ENCODE assay signal across 23 cellular contexts in the genomic region with DNA sequence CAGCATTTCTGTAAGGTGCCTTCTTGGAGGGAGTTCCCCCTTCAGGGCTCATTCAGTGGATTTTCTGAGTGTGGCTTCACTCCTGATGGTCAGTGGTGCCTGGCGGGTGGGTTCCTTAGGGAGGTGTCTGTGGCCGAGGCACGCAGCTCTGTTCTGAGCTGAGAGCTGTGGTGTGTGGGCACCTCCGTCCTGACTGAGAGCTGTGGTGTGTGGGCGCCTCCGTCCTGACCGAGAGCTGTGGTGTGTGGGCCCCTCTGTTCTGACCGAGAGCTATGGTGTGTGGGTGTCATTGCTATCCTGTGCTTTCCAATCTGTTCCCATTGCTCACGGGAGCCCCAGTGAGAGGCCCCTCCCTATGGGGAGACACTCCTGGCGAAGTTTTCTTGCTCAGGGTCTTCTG. TPM values are rescaled to one million over a fixed set of nuclear protein-coding genes. Genes with fewer than 3 reads are reported as not detected.
DNase-seq lines count a peak whose midpoint lies in the region; ATAC-seq, FAIRE-seq and TF ChIP-seq lines count a peak whose summit lies in the region.
"Had no signal": no experiment of that assay in that cellular context is flagged by ENCODE, and none has a peak within 500 bp of the region (broad histone marks: within the 10 kb centered on the region; RNA-seq: fewer than 3 reads in every experiment).

No MANE protein-coding gene starts in this region.

- no peak for TF ChIP-seq EP300 in H1 (IDR thresholded peaks at IDR 0.05; ENCODE audit: borderline replicate concordance in 1 of 2, low read depth in 2 of 2, low read length in 2 of 2)

- peak overlapping the region; percentile 90 for H3K27ac Mint-ChIP-seq in activated T-cell treated with anti-CD3 and anti-CD28 coated beads, Interleukin-2, amount 50 U/mL, for 72 hours
- H3K27ac Mint-ChIP-seq in stimulated activated memory B cell treated with anti-CD40 and anti-IgM and Interleukin-4, amounts not matched to agents 10 μg/mL and 1 μg/mL and 100 μg/mL, for 72 hours = peak overlapping the region; percentile 80

- H3K79me2 ChIP-seq in H1 (ENCODE audit: control insufficient read depth in 1 of 2, insufficient read depth in 2 of 2, low read length in 2 of 2) (no peaks in the 10 kb centered on the region; a peak in 1 of 4 replicates), trophoblast cell (ENCODE audit: control insufficient read depth, insufficient read depth, low read length, poor library complexity) (no peaks in the 10 kb centered on the region)

- H3K9me3 Mint-ChIP-seq in activated T-cell treated with anti-CD3 and anti-CD28 coated beads, Interleukin-2, amount 50 U/mL, for 72 hours = no peaks in the 10 kb centered on the region
- no peaks in the 10 kb centered on the region for H3K9me3 Mint-ChIP-seq in stimulated activated memory B cell treated with anti-CD40 and anti-IgM and Interleukin-4, amounts not matched to agents 10 μg/mL and 1 μg/mL and 100 μg/mL, for 72 hours

- H2BK20ac ChIP-seq in H1 (ENCODE audit: low read length) = no peak overlapping the region

- H4K5ac ChIP-seq in H1 (ENCODE audit: insufficient read length, low read depth, low read length) = no peak overlapping the region

- H3K79me1 ChIP-seq in H1 (ENCODE audit: low read depth, low read length) (no peaks in the 10 kb centered on the region), trophoblast cell (ENCODE audit: low read length) (no peaks in the 10 kb centered on the region)

- H3K27me3 ChIP-seq in H1 (replicated peaks in 1 of 4; ENCODE audit: control insufficient read depth in 3 of 4, extremely low read depth in 1 of 4, insufficient read depth in 3 of 4, low read length in 3 of 4) (no peaks in the 10 kb centered on the region), trophoblast cell (ENCODE audit: insufficient read depth, low read length) (no peaks in the 10 kb centered on the region)
- H3K27me3 ChIP-seq: heart right ventricle, MG63, upper lobe of right lung had no signal

- H3K4ac ChIP-seq in H1 (replicated peaks; ENCODE audit: insufficient read length, low read depth, low read length) = no peak overlapping the region
- H3K4ac ChIP-seq in trophoblast cell (ENCODE audit: low read depth, low read length) = no peak overlapping the region

- H3K9me3 ChIP-seq in H1 (ENCODE audit: insufficient read depth in 2 of 2, low read depth in 1 of 2, low read length in 1 of 2) (no peaks in the 10 kb centered on the region), trophoblast cell (ENCODE audit: insufficient read depth, low read depth, low read length) (peaks cover 4% of the 10 kb centered on the region)
- H3K9me3 ChIP-seq: heart right ventricle, lower lobe of right lung, MG63, upper lobe of right lung had no signal

- no peak overlapping the region for H3K4me3 ChIP-seq in H1 (ENCODE audit: extremely low read depth in 1 of 4, insufficient read depth in 2 of 4, low read depth in 3 of 4, low read length in 4 of 4)
- H3K4me3 ChIP-seq in trophoblast cell (ENCODE audit: low read depth, low read length) = no peak overlapping the region
- H3K4me3 ChIP-seq: heart right ventricle, lower lobe of right lung, MG63, upper lobe of right lung had no signal

- H3K23me2 ChIP-seq in H1 (ENCODE audit: low read depth, low read length) = no peaks in the 10 kb centered on the region

- H3K27me3 Mint-ChIP-seq in activated T-cell treated with anti-CD3 and anti-CD28 coated beads, Interleukin-2, amount 50 U/mL, for 72 hours (ENCODE audit: low read depth) = no peaks in the 10 kb centered on the region
- no peaks in the 10 kb centered on the region for H3K27me3 Mint-ChIP-seq in stimulated activated memory B cell treated with anti-CD40 and anti-IgM and Interleukin-4, amounts not matched to agents 10 μg/mL and 1 μg/mL and 100 μg/mL, for 72 hours

- TF ChIP-seq RAD21 in H1 (IDR thresholded peaks at IDR 0.05 in 1 of 2, conservative IDR thresholded peaks at IDR 0.05 in 1 of 2; ENCODE audit: low read depth in 2 of 2, low read length in 2 of 2) = no peak

- no peak overlapping the region for H3K18ac ChIP-seq in H1 (ENCODE audit: extremely low read depth, low read length)
- no peak overlapping the region for H3K18ac ChIP-seq in trophoblast cell (ENCODE audit: low read length)

- no peak for TF ChIP-seq POLR2A in H1 (IDR thresholded peaks at IDR 0.05; ENCODE audit: control extremely low read depth in 1 of 2, low read depth in 2 of 2, low read length in 2 of 2)

- no peak for DNase-seq in activated T-cell treated with anti-CD3 and anti-CD28 coated beads, Interleukin-2, amount 50 U/mL, for 72 hours
- DNase-seq in activated T-cell treated with anti-CD3 and anti-CD28 coated beads, Interleukin-2, amount 50 U/mL, for 1 hour = no peak
- DNase-seq in RWPE1 (ENCODE audit: low spot score) (no peak), H1 (ENCODE audit: low read depth in 1 of 2, low spot score in 2 of 2) (no peak), trophoblast cell (no peak), SHP77 treated with DMSO at 0.1 percent for 48 hours (lab: John Stamatoyannopoulos, UW) (no peak), AG20443 (ENCODE audit: low spot score) (no peak)
- DNase-seq: activated CD4-positive, alpha-beta T cell treated with anti-CD3 and anti-CD28 coated beads for 4 hours; activated CD8-positive, alpha-beta memory T cell treated with anti-CD3 and anti-CD28 coated beads, Interleukin-2, amount 50 U/mL, for 48 hours; DND-41; effector memory CD4-positive, alpha-beta T cell; heart right ventricle; lower lobe of right lung; MG63; NCI-H1930; SIG-M5; stimulated activated naive CD4-positive, alpha-beta T cell; T-helper 9 cell; upper lobe of right lung had no signal

- H3K4me3 Mint-ChIP-seq in activated T-cell treated with anti-CD3 and anti-CD28 coated beads, Interleukin-2, amount 50 U/mL, for 72 hours = peak overlapping the region in 1 of 2 donors; percentile 31
- no peak overlapping the region for H3K4me3 Mint-ChIP-seq in stimulated activated memory B cell treated with anti-CD40 and anti-IgM and Interleukin-4, amounts not matched to agents 10 μg/mL and 1 μg/mL and 100 μg/mL, for 72 hours

- H4K8ac ChIP-seq in H1 (ENCODE audit: extremely low read depth, insufficient read depth, low read length) (0 out of 2 replicates have a peak overlapping the region, but pooled peaks have one; percentile 51), trophoblast cell (ENCODE audit: low read depth, low read length) (no peak overlapping the region)

- peaks cover 12 to 33% (median 31%) of the 10 kb centered on the region in 4 experiments for H3K36me3 ChIP-seq in H1 (ENCODE audit: control insufficient read depth in 2 of 4, insufficient read depth in 4 of 4, low read length in 3 of 4)
- peaks cover 69 to 74% of the 10 kb centered on the region in 2 experiments for H3K36me3 ChIP-seq in trophoblast cell (ENCODE audit: control insufficient read depth in 1 of 2, insufficient read depth in 2 of 2, low read length in 2 of 2)

- ATAC-seq in activated T-cell treated with anti-CD3 and anti-CD28 coated beads, Interleukin-2, amount 50 U/mL, for 72 hours (replicated peaks in 1 of 2) = peak in 1 of 2 donors; percentile 39
- ATAC-seq in stimulated activated memory B cell treated with anti-CD40 and anti-IgM and Interleukin-4, amounts not matched to agents 10 μg/mL and 1 μg/mL and 100 μg/mL, for 72 hours = peak; percentile 61
- ATAC-seq: lower lobe of right lung, upper lobe of right lung had no signal

- no peak overlapping the region for H2AFZ ChIP-seq in H1 (ENCODE audit: low read length)
- H2AFZ ChIP-seq in trophoblast cell (ENCODE audit: insufficient read depth, low read length, poor library complexity) = no peak overlapping the region

- H3K9ac ChIP-seq in H1 (replicated peaks in 1 of 4; ENCODE audit: extremely low read depth in 1 of 4, low read depth in 3 of 4, low read length in 3 of 4) (no peak overlapping the region), trophoblast cell (ENCODE audit: low read length) (no peak overlapping the region)

- H3K23ac ChIP-seq in H1 (ENCODE audit: insufficient read length) (no peak overlapping the region), trophoblast cell (ENCODE audit: low read length) (no peak overlapping the region)

- no peak overlapping the region for H4K12ac ChIP-seq in trophoblast cell (ENCODE audit: low read depth, low read length)

- H4K20me1 ChIP-seq in H1 (replicated peaks in 1 of 2; ENCODE audit: control insufficient read depth in 1 of 2, insufficient read depth in 2 of 2, low read length in 2 of 2) = peaks cover 0 to 13% of the 10 kb centered on the region in 2 experiments

- POLR2A ChIA-PET in RWPE1 (lab: Yijun Ruan, JAX; ENCODE audit: low non-redundant PET) (no interaction called here), H1 (lab: Charles Lee; ENCODE audit: partially characterized antibody) (interaction anchor here (1.0 to 2.0 kb wide), 3 partner anchors 10 to 132 kb away, joined by 3 to 7 read pairs (median 6); no protein-coding TSS in a partner anchor)

- no peak overlapping the region for H2BK15ac ChIP-seq in H1 (ENCODE audit: low read length)

- H2BK120ac ChIP-seq in H1 (replicated peaks; ENCODE audit: low read depth, low read length) = no peak overlapping the region
- no peak overlapping the region for H2BK120ac ChIP-seq in trophoblast cell (ENCODE audit: insufficient read depth, low read length, poor library complexity)

- peaks cover 21% of the 10 kb centered on the region for H3K4me1 Mint-ChIP-seq in activated T-cell treated with anti-CD3 and anti-CD28 coated beads, Interleukin-2, amount 50 U/mL, for 72 hours (ENCODE audit: low read depth)
- peaks cover 31% of the 10 kb centered on the region for H3K4me1 Mint-ChIP-seq in stimulated activated memory B cell treated with anti-CD40 and anti-IgM and Interleukin-4, amounts not matched to agents 10 μg/mL and 1 μg/mL and 100 μg/mL, for 72 hours

- no peak overlapping the region; the same call in 1 of the 2 replicates for H2BK5ac ChIP-seq in H1 (ENCODE audit: low read depth, low read length)
- H2BK5ac ChIP-seq in trophoblast cell (ENCODE audit: low read depth, low read length, poor library complexity) = no peak overlapping the region

- CTCF ChIA-PET in RWPE1 (lab: Yijun Ruan, JAX) (interaction anchor here (0.6 kb wide), 1 partner anchor 122 kb away, joined by 3 read pairs; no protein-coding TSS in a partner anchor), H1 (lab: Charles Lee; ENCODE audit: partially characterized antibody) (interaction anchor here (1.0 to 2.6 kb wide), 6 partner anchors 21 to 98 kb away, joined by 3 to 10 read pairs (median 6); no protein-coding TSS in a partner anchor)

- no peaks in the 10 kb centered on the region for H3K4me1 ChIP-seq in H1 (replicated peaks in 1 of 4; ENCODE audit: control insufficient read depth in 3 of 4, insufficient read depth in 4 of 4, low read length in 3 of 4)
- no peaks in the 10 kb centered on the region for H3K4me1 ChIP-seq in trophoblast cell (ENCODE audit: control insufficient read depth in 1 of 2, insufficient read depth in 2 of 2, low read length in 2 of 2)
- H3K4me1 ChIP-seq: lower lobe of right lung, upper lobe of right lung had no signal

- no peak overlapping the region for H3K14ac ChIP-seq in H1 (ENCODE audit: insufficient read length)
- no peak overlapping the region for H3K14ac ChIP-seq in trophoblast cell (ENCODE audit: low read length)

- no peak overlapping the region for H2BK12ac ChIP-seq in H1 (ENCODE audit: low read depth, low read length)
- H2BK12ac ChIP-seq in trophoblast cell (ENCODE audit: low read length) = no peak overlapping the region

- H3K4me2 ChIP-seq in H1 (ENCODE audit: insufficient read depth in 1 of 2, low read depth in 2 of 2, low read length in 2 of 2) (no peak overlapping the region), trophoblast cell (ENCODE audit: low read length) (no peak overlapping the region)

- FAIRE-seq in H1 (lab: Jason Lieb, UNC) = no peak
- FAIRE-seq: A204.1 had no signal

- no peak for TF ChIP-seq CTCF in RWPE1 (conservative IDR thresholded peaks at IDR 0.05; ENCODE audit: low read depth)
- no peak for TF ChIP-seq CTCF in H1 (IDR thresholded peaks at IDR 0.05; ENCODE audit: control extremely low read depth in 1 of 3, insufficient read depth in 1 of 3, low read depth in 1 of 3, low read length in 3 of 3)

- H3K56ac ChIP-seq in H1 (replicated peaks; ENCODE audit: insufficient read length, low read depth, low read length) = no peak overlapping the region

- H3K27ac ChIP-seq in RWPE1 = peak overlapping the region; percentile 32
- no peak overlapping the region for H3K27ac ChIP-seq in H1 (ENCODE audit: low read depth, low read length)
- no peak overlapping the region for H3K27ac ChIP-seq in trophoblast cell (ENCODE audit: low read depth, low read length)
- H3K27ac ChIP-seq: C4-2B, lower lobe of right lung, upper lobe of right lung had no signal

- H2AK5ac ChIP-seq in H1 (ENCODE audit: low read depth, low read length) = no peak overlapping the region
- H2AK5ac ChIP-seq in trophoblast cell (ENCODE audit: low read length) = no peak overlapping the region

- 94% methylated on average over 10 of the region's 10 CpGs; no CpG with 5 or more reads in 1 of the 2 experiments for WGBS in H1 (ENCODE audit: extremely low coverage in 1 of 2, insufficient coverage in 1 of 2, insufficient read length in 1 of 2, insufficient replicate concordance in 2 of 2, low coverage in 1 of 2, low lambda C conversion rate in 2 of 2, missing lambda C conversion rate in 1 of 2), 2 experiments
- no CpG with 5 or more reads among the region's 10 CpGs for WGBS in trophoblast cell (ENCODE audit: extremely low coverage, insufficient coverage, insufficient read length)

- H3K36me3 Mint-ChIP-seq in activated T-cell treated with anti-CD3 and anti-CD28 coated beads, Interleukin-2, amount 50 U/mL, for 72 hours (ENCODE audit: insufficient read depth in 2 of 2) = peaks cover 4 to 13% of the 10 kb centered on the region in 2 donors
- H3K36me3 Mint-ChIP-seq in stimulated activated memory B cell treated with anti-CD40 and anti-IgM and Interleukin-4, amounts not matched to agents 10 μg/mL and 1 μg/mL and 100 μg/mL, for 72 hours = peaks cover 47% of the 10 kb centered on the region

- H4K91ac ChIP-seq in H1 (replicated peaks; ENCODE audit: insufficient read length, low read length) = no peak overlapping the region
- no peak overlapping the region for H4K91ac ChIP-seq in trophoblast cell (ENCODE audit: low read depth, low read length)

RNA-seq across cellular contexts. Expression of a gene that starts 39.8 kb away (rescaled TPM):
- total RNA-seq in activated T-cell treated with anti-CD3 and anti-CD28 coated beads, Interleukin-2, amount 50 U/mL, for 72 hours = not detected
- total RNA-seq in H1 (2021; fragmentation: NEBNext Ultra II Directional; extraction: Animal tissue kit (Norgen Biotek cat#: 25700)) = not detected in 2 replicates
- polyA plus RNA-seq in H1 (2011; rRNA removed) = 0.09 TPM in 1 of 2 replicates, not detected in the other
- polyA plus RNA-seq in H1 (2011; cell fraction: cytosol; rRNA removed) = not detected
- not detected for polyA plus RNA-seq in H1 (2011; cell fraction: nucleus; rRNA removed)
- 0.24 to 1.1 TPM (median 0.29 TPM) in 4 replicates for polyA plus RNA-seq in H1 (2012, experiment 1 of 2)
- polyA plus RNA-seq in H1 (2012, experiment 2 of 2) = 0.03 TPM
- polyA plus RNA-seq in H1 (2013, experiment 1 of 2) = under 0.01 TPM
- not detected for polyA plus RNA-seq in H1 (2013, experiment 2 of 2)
- not detected in 2 replicates for polyA minus RNA-seq in H1 (2011; rRNA and poly(A)+ RNA removed)
- polyA minus RNA-seq in H1 (2011; cell fraction: cytosol; rRNA and poly(A)+ RNA removed) = not detected
- polyA minus RNA-seq in H1 (2011; cell fraction: nucleus; rRNA and poly(A)+ RNA removed) = not detected
- polyA plus RNA-seq in trophoblast cell (2013) = 0.01 and 0.04 TPM in 2 replicates
- total RNA-seq: cardiac septum, heart right ventricle, upper lobe of right lung had no signal
